Comparison of ENCODE assay signal across 30 cellular contexts in genomic region chr11:35483131-35483800, GRCh38. TPM values are rescaled to one million over a fixed set of nuclear protein-coding genes. Genes with fewer than 3 reads are reported as not detected.
DNase-seq lines count a peak whose midpoint lies in the region; ATAC-seq and TF ChIP-seq lines count a peak whose summit lies in the region.
"Had no signal": no experiment of that assay in that cellular context is flagged by ENCODE, and none has a peak within 500 bp of the region (broad histone marks: within the 10 kb centered on the region; RNA-seq: fewer than 3 reads in every experiment).

No MANE protein-coding gene starts in this region.

- peak overlapping the region; percentile 20 for H3K27ac ChIP-seq in ACC112 (ENCODE audit: low read depth, low read length)
- peak overlapping the region; percentile 65 for H3K27ac ChIP-seq in GM23248
- H3K27ac ChIP-seq: ascending aorta, C4-2B, right lobe of liver, stomach, tibial nerve had no signal

- H3K36me3 ChIP-seq in ACC112 (ENCODE audit: insufficient read depth, low read length), result peaks cover 11% of the 10 kb centered on the region
- 0 out of 2 replicates have a peak, but pooled peaks cover 12% of the 10 kb centered on the region for H3K36me3 ChIP-seq in GM23248 (ENCODE audit: low read depth)
- no peaks in the 10 kb centered on the region for H3K36me3 ChIP-seq in adipocyte (ENCODE audit: control insufficient read depth, insufficient read depth, low read length, severe bottlenecking)
- H3K36me3 ChIP-seq: ascending aorta, right lobe of liver, stomach, tibial nerve had no signal

- peak overlapping the region; percentile 77 for H3K4me2 ChIP-seq in GM23248 (ENCODE audit: unreplicated experiment)

- peaks cover 42% of the 10 kb centered on the region for H3K27me3 Mint-ChIP-seq in activated CD4-positive, alpha-beta T cell treated with anti-CD3 and anti-CD28 coated beads for 36 hours

- no peak overlapping the region for H3K4me3 ChIP-seq in ACC112 (ENCODE audit: low read depth, low read length)
- peak overlapping the region; percentile 19 for H3K4me3 ChIP-seq in GM23248
- no peak overlapping the region for H3K4me3 ChIP-seq in adipocyte (ENCODE audit: low read length)
- H3K4me3 ChIP-seq: ascending aorta, dorsolateral prefrontal cortex, right lobe of liver, stomach, tibial nerve had no signal

- in situ Hi-C loops in GM23248 (cut with MboI), result loop anchor here (10.0 kb wide), 2 partner anchors 332 to 792 kb away; no protein-coding TSS in a partner anchor

- no peak for ATAC-seq in GM21367 (IDR thresholded peaks at IDR 0.05; ENCODE audit: unreplicated experiment)
- ATAC-seq in activated CD4-positive, alpha-beta T cell treated with anti-CD3 and anti-CD28 coated beads for 36 hours, result no peak
- ATAC-seq: left ventricle myocardium superior, right lobe of liver had no signal

- DNase-seq in GM23248 (peak; percentile 76), adipocyte (ENCODE audit: low read depth) (peak; percentile 57), hepatic stellate cell (ENCODE audit: low spot score) (peak; percentile 52), erythroblast (lab: John Stamatoyannopoulos, UW) (no peak)
- no peak for DNase-seq in stimulated activated CD4-positive, alpha-beta T cell treated with anti-CD3 and anti-CD28 coated beads, Interleukin-4, amount 100 ng/mL, for 24 hours
- DNase-seq in activated CD4-positive, alpha-beta T cell treated with anti-CD3 and anti-CD28 coated beads for 36 hours, result no peak
- DNase-seq: activated B cell treated with CpG ODN at 0.5 μM for 24 hours; activated CD4-positive, alpha-beta T cell treated with anti-CD3 and anti-CD28 coated beads, Interleukin-2, amount 50 U/mL, for 4 hours; activated CD8-positive, alpha-beta memory T cell treated with anti-CD3 and anti-CD28 coated beads, Interleukin-2, amount 50 U/mL, for 4 hours; Calu3; dorsolateral prefrontal cortex; foreskin melanocyte; GOT3; islet precursor cell; KG1; left ventricle myocardium superior; NCI-H1436 treated with DMSO at 0.1 percent for 48 hours; NCI-H446 treated with DMSO at 0.1 percent for 48 hours; right lobe of liver; stomach; T1000 had no signal

- CTCF ChIA-PET in activated CD4-positive, alpha-beta T cell treated with anti-CD3 and anti-CD28 coated beads for 36 hours (lab: Charles Lee), result interaction anchor here (0.6 to 1.0 kb wide), 4 partner anchors 57 to 783 kb away, joined by 3 to 4 read pairs (median 3); no protein-coding TSS in a partner anchor

- intact Hi-C loops in activated CD4-positive, alpha-beta T cell treated with anti-CD3 and anti-CD28 coated beads for 36 hours (cut with DNase I, micrococcal nuclease), result loop anchor here in 1 of 2 experiments (10.0 kb wide), 1 partner anchor 488 kb away; no protein-coding TSS in a partner anchor

- H2AFZ ChIP-seq in ACC112 (ENCODE audit: low read length, unreplicated experiment) (no peak overlapping the region), GM23248 (0 out of 2 replicates have a peak overlapping the region, but pooled peaks have one; percentile 9)

- no peaks in the 10 kb centered on the region for H3K9me2 ChIP-seq in GM23248 (ENCODE audit: insufficient read depth)

- peaks cover 44% of the 10 kb centered on the region for H3F3A ChIP-seq in GM23248 (ENCODE audit: insufficient read depth)

- H3K9me3 ChIP-seq in GM23248 (ENCODE audit: low read depth) (no peaks in the 10 kb centered on the region), adipocyte (ENCODE audit: control insufficient read depth, low read length) (peaks cover 14% of the 10 kb centered on the region)
- H3K9me3 ChIP-seq: right lobe of liver had no signal

- H3K27ac Mint-ChIP-seq in activated CD4-positive, alpha-beta T cell treated with anti-CD3 and anti-CD28 coated beads for 36 hours, result no peak overlapping the region
- H3K27ac Mint-ChIP-seq: activated B cell treated with CpG ODN at 0.5 μM for 24 hours; activated naive CD4-positive, alpha-beta T cell treated with anti-CD3 and anti-CD28 coated beads, Interleukin-2, amount 50 U/mL, for 24 hours; mesothelial cell of epicardium; nephron had no signal

- H3K9ac ChIP-seq in GM23248, result peak overlapping the region; percentile 33; the same call in 1 of the 2 replicates
- H3K9ac ChIP-seq in adipocyte (ENCODE audit: low read length), result no peak overlapping the region

- H3K4me1 ChIP-seq in ACC112 (ENCODE audit: control insufficient read depth, insufficient read depth, low read length, unreplicated experiment), result peaks cover 27% of the 10 kb centered on the region
- H3K4me1 ChIP-seq in GM23248 (ENCODE audit: insufficient read depth), result peaks cover 37% of the 10 kb centered on the region
- peaks cover 23% of the 10 kb centered on the region for H3K4me1 ChIP-seq in adipocyte (ENCODE audit: control insufficient read depth, insufficient read depth, low read length)
- H3K4me1 ChIP-seq: ascending aorta had no signal

- H3K9me3 Mint-ChIP-seq in activated CD4-positive, alpha-beta T cell treated with anti-CD3 and anti-CD28 coated beads for 36 hours (ENCODE audit: low read depth), result peaks cover 15% of the 10 kb centered on the region
- H3K9me3 Mint-ChIP-seq: central memory CD8-positive, alpha-beta T cell had no signal

- WGBS in GM23248 (ENCODE audit: low coverage in 1 of 2, low lambda C conversion rate in 2 of 2, missing lambda C conversion rate in 2 of 2), 2 experiments, result 45 to 58% methylated on average over 3 of the region's 3 CpGs

- H3K79me2 ChIP-seq in ACC112 (ENCODE audit: control insufficient read depth, insufficient read depth, low read length, unreplicated experiment) (no peaks in the 10 kb centered on the region), GM23248 (ENCODE audit: insufficient read depth) (no peaks in the 10 kb centered on the region; the same call in 1 of the 2 replicates)

- H3K4me1 Mint-ChIP-seq in activated CD4-positive, alpha-beta T cell treated with anti-CD3 and anti-CD28 coated beads for 36 hours, result peaks cover 2% of the 10 kb centered on the region
- H3K4me1 Mint-ChIP-seq: activated B cell treated with CpG ODN at 0.5 μM for 24 hours; activated naive CD4-positive, alpha-beta T cell treated with anti-CD3 and anti-CD28 coated beads, Interleukin-2, amount 50 U/mL, for 24 hours; central memory CD8-positive, alpha-beta T cell had no signal

- peaks cover 3% of the 10 kb centered on the region; the same call in 1 of the 2 replicates for H3K27me3 ChIP-seq in ACC112 (ENCODE audit: insufficient read depth, low read length)
- H3K27me3 ChIP-seq in GM23248 (replicated peaks; ENCODE audit: insufficient read depth), result no peaks in the 10 kb centered on the region
- no peaks in the 10 kb centered on the region for H3K27me3 ChIP-seq in adipocyte (replicated peaks; ENCODE audit: control insufficient read depth, insufficient read depth, low read length)
- H3K27me3 ChIP-seq: ascending aorta, tibial nerve had no signal

- no peak for TF ChIP-seq POLR2A in erythroblast (IDR thresholded peaks at IDR 0.05; ENCODE audit: low read length)

- peaks cover 2% of the 10 kb centered on the region for H3K36me3 Mint-ChIP-seq in activated CD4-positive, alpha-beta T cell treated with anti-CD3 and anti-CD28 coated beads for 36 hours (ENCODE audit: low read depth)

- H4K20me1 ChIP-seq in GM23248 (ENCODE audit: insufficient read depth), result no peaks in the 10 kb centered on the region

- H3K4me3 Mint-ChIP-seq in activated CD4-positive, alpha-beta T cell treated with anti-CD3 and anti-CD28 coated beads for 36 hours, result no peak overlapping the region
- H3K4me3 Mint-ChIP-seq: activated B cell treated with CpG ODN at 0.5 μM for 24 hours; activated naive CD4-positive, alpha-beta T cell treated with anti-CD3 and anti-CD28 coated beads, Interleukin-2, amount 50 U/mL, for 24 hours; central memory CD8-positive, alpha-beta T cell; mesothelial cell of epicardium; nephron had no signal

- POLR2A ChIA-PET in activated CD4-positive, alpha-beta T cell treated with anti-CD3 and anti-CD28 coated beads for 36 hours (lab: Charles Lee), result no interaction called here

RNA-seq across cellular contexts. Expression of gene PAMR1, which starts 42.1 kb away (rescaled TPM):
- 141 and 151 TPM in 2 replicates for total RNA-seq in GM23248 (2014; rRNA removed; shearing (Covaris generic))
- polyA plus RNA-seq in GM23248 (2016; fragmentation: Nextera tagmentation; extraction: Ambion mirVana), result 119 and 120 TPM in 2 replicates
- not detected for total RNA-seq in activated CD4-positive, alpha-beta T cell treated with anti-CD3 and anti-CD28 coated beads for 36 hours
- total RNA-seq: activated B cell treated with CpG ODN at 0.5 μM for 24 hours, Calu3 had no signal

Comparison
In these comparisons a context has a peak if more than half of its experiments do, and no peak if none do; other contexts are left out.
1. DNase-seq: peak in GM23248 (single experiment), adipocyte (single experiment) and hepatic stellate cell (single experiment); none in stimulated activated CD4-positive, alpha-beta T cell treated with anti-CD3 and anti-CD28 coated beads, Interleukin-4, amount 100 ng/mL, for 24 hours (single experiment), erythroblast (0 of 2) and activated CD4-positive, alpha-beta T cell treated with anti-CD3 and anti-CD28 coated beads for 36 hours (single experiment).
2. RNA of gene PAMR1, which starts 42.1 kb away (total RNA-seq): 141 to 151 TPM in GM23248; not detected in activated CD4-positive, alpha-beta T cell treated with anti-CD3 and anti-CD28 coated beads for 36 hours; every median in the first group is over 100 times any median in the second.